In genomic region chr20:9070304-9070703, GRCh38 we compare ENCODE assay signal across 18 cellular contexts. TPM values are rescaled to one million over a fixed set of nuclear protein-coding genes. Genes with fewer than 3 reads are reported as not detected.
DNase-seq lines count a peak whose midpoint lies in the region; ATAC-seq and TF ChIP-seq lines count a peak whose summit lies in the region.
"Had no signal": no experiment of that assay in that cellular context is flagged by ENCODE, and none has a peak within 500 bp of the region (broad histone marks: within the 10 kb centered on the region; RNA-seq: fewer than 3 reads in every experiment).

No MANE protein-coding gene starts in this region.

- intact Hi-C loops in breast epithelium (cut with DNase I; ENCODE audit: low total_unique reads) (loop anchor here (10.0 kb wide), 1 partner anchor 276 kb away; no protein-coding TSS in a partner anchor), MCF 10A (cut with micrococcal nuclease) (no loop called here), stomach (cut with DNase I; ENCODE audit: low total_unique reads) (no loop called here)
- intact Hi-C loops in CD4-positive, alpha-beta memory T cell (cut with micrococcal nuclease) = no loop called here

- ATAC-seq in GM19463 (IDR thresholded peaks at IDR 0.05; ENCODE audit: unreplicated experiment) = no peak
- ATAC-seq: body of pancreas; effector memory CD8-positive, alpha-beta T cell had no signal

- H3K4me1 ChIP-seq in breast epithelium = no peaks in the 10 kb centered on the region
- peaks cover 5 to 65% (median 41%) of the 10 kb centered on the region in 4 donors for H3K4me1 ChIP-seq in stomach
- H3K4me1 ChIP-seq in CD4-positive, alpha-beta memory T cell (ENCODE audit: insufficient read depth, low read length) = no peaks in the 10 kb centered on the region

- WGBS in stomach, 5 donors = 33 to 60% (median 48%) methylated on average over 3 of the region's 3 CpGs

- H3K36me3 ChIP-seq in breast epithelium (no peaks in the 10 kb centered on the region), stomach (no peaks in the 10 kb centered on the region)
- H3K36me3 ChIP-seq in CD4-positive, alpha-beta memory T cell (ENCODE audit: insufficient read depth, low read length) = no peaks in the 10 kb centered on the region

- no peaks in the 10 kb centered on the region for H3K27me3 ChIP-seq in breast epithelium
- peaks cover 0 to 20% (median 15%) of the 10 kb centered on the region in 3 donors for H3K27me3 ChIP-seq in stomach
- H3K27me3 ChIP-seq in CD4-positive, alpha-beta memory T cell (ENCODE audit: insufficient read depth, low read length) = no peaks in the 10 kb centered on the region

- H3K36me3 Mint-ChIP-seq in MCF 10A (ENCODE audit: insufficient read depth, unreplicated experiment) (no peaks in the 10 kb centered on the region), glutamatergic neuron (ENCODE audit: unreplicated experiment) (no peaks in the 10 kb centered on the region)
- H3K36me3 Mint-ChIP-seq in CD4-positive, alpha-beta memory T cell = no peaks in the 10 kb centered on the region
- H3K36me3 Mint-ChIP-seq: activated naive CD4-positive, alpha-beta T cell treated with anti-CD3 and anti-CD28 coated beads, Interleukin-2, amount 10 ng/mL, durations not matched to agents 7 days and 5 days had no signal

- no peaks in the 10 kb centered on the region for H3K9me3 ChIP-seq in breast epithelium
- no peaks in the 10 kb centered on the region for H3K9me3 ChIP-seq in stomach
- no peaks in the 10 kb centered on the region for H3K9me3 ChIP-seq in CD4-positive, alpha-beta memory T cell (ENCODE audit: control insufficient read depth in 1 of 2, low read length in 2 of 2)
- H3K9me3 ChIP-seq: body of pancreas, Caco-2 had no signal

- TF ChIP-seq CTCF in breast epithelium (IDR thresholded peaks at IDR 0.05) (no peak), MCF 10A (IDR thresholded peaks at IDR 0.05; ENCODE audit: unreplicated experiment) (no peak), VCaP (conservative IDR thresholded peaks at IDR 0.05) (no peak), glutamatergic neuron (IDR thresholded peaks at IDR 0.05; ENCODE audit: partially characterized antibody, unreplicated experiment) (no peak), stomach (IDR thresholded peaks at IDR 0.05) (no peak)

- no TSS peak for BruUV-seq in MCF 10A (replicated peaks; lab: Mats Ljungman, UMichigan)

- H3K27ac Mint-ChIP-seq in MCF 10A (ENCODE audit: low read depth, unreplicated experiment) (no peak overlapping the region), glutamatergic neuron (ENCODE audit: unreplicated experiment) (no peak overlapping the region)
- no peak overlapping the region for H3K27ac Mint-ChIP-seq in CD4-positive, alpha-beta memory T cell
- H3K27ac Mint-ChIP-seq: activated naive CD4-positive, alpha-beta T cell treated with anti-CD3 and anti-CD28 coated beads, Interleukin-2, amount 10 ng/mL, durations not matched to agents 7 days and 5 days; effector memory CD8-positive, alpha-beta T cell; progenitor cell of endocrine pancreas had no signal

- H3K4me1 Mint-ChIP-seq in MCF 10A (ENCODE audit: insufficient read depth, unreplicated experiment) (peaks cover 6% of the 10 kb centered on the region), glutamatergic neuron (ENCODE audit: low read depth, unreplicated experiment) (peaks cover 27% of the 10 kb centered on the region)
- H3K4me1 Mint-ChIP-seq in CD4-positive, alpha-beta memory T cell = peaks cover 1 to 5% (median 3%) of the 10 kb centered on the region in 4 donors

- H3K9me3 Mint-ChIP-seq in MCF 10A (ENCODE audit: unreplicated experiment) = no peaks in the 10 kb centered on the region
- peaks cover 20% of the 10 kb centered on the region for H3K9me3 Mint-ChIP-seq in glutamatergic neuron (ENCODE audit: unreplicated experiment)
- peaks cover 0 to 15% (median 2%) of the 10 kb centered on the region in 8 donors for H3K9me3 Mint-ChIP-seq in CD4-positive, alpha-beta memory T cell
- H3K9me3 Mint-ChIP-seq: activated naive CD4-positive, alpha-beta T cell treated with anti-CD3 and anti-CD28 coated beads, Interleukin-2, amount 10 ng/mL, durations not matched to agents 7 days and 5 days had no signal

- H3K4me3 Mint-ChIP-seq in MCF 10A (ENCODE audit: unreplicated experiment) (no peak overlapping the region), glutamatergic neuron (ENCODE audit: unreplicated experiment) (peak overlapping the region; percentile 94)
- no peak overlapping the region for H3K4me3 Mint-ChIP-seq in CD4-positive, alpha-beta memory T cell
- H3K4me3 Mint-ChIP-seq: activated naive CD4-positive, alpha-beta T cell treated with anti-CD3 and anti-CD28 coated beads, Interleukin-2, amount 10 ng/mL, durations not matched to agents 7 days and 5 days; effector memory CD8-positive, alpha-beta T cell had no signal

- H3K4me3 ChIP-seq in breast epithelium = peak overlapping the region in 2 of 3 donors; percentile 59 to 84
- peak overlapping the region in 3 of 4 donors; percentile 4 to 79 (median 67) for H3K4me3 ChIP-seq in stomach
- no peak overlapping the region for H3K4me3 ChIP-seq in CD4-positive, alpha-beta memory T cell (ENCODE audit: low read length in 2 of 2)
- H3K4me3 ChIP-seq: body of pancreas had no signal

- no peak for DNase-seq in breast epithelium (ENCODE audit: low spot score in 2 of 2)
- DNase-seq in MCF 10A (ENCODE audit: unreplicated experiment) = no peak
- DNase-seq in glutamatergic neuron = no peak
- DNase-seq in stomach = no peak
- no peak for DNase-seq in CD4-positive, alpha-beta memory T cell
- no peak for DNase-seq in DMS79 (lab: John Stamatoyannopoulos, UW)
- DNase-seq: activated CD8-positive, alpha-beta memory T cell treated with anti-CD3 and anti-CD28 coated beads, Interleukin-2, amount 50 U/mL, for 4 hours; activated naive CD4-positive, alpha-beta T cell treated with anti-CD3 and anti-CD28 coated beads, Interleukin-2, amount 10 ng/mL, durations not matched to agents 7 days and 5 days; body of pancreas; Caco-2; effector memory CD8-positive, alpha-beta T cell; NCI-H2029; substantia nigra had no signal

- POLR2A ChIA-PET in MCF 10A (lab: Yijun Ruan, JAX) = interaction anchor here (0.9 to 1.1 kb wide), 2 partner anchors 10 to 1007 kb away, joined by 3 read pairs; no protein-coding TSS in a partner anchor
- POLR2A ChIA-PET in CD4-positive, alpha-beta memory T cell (lab: Charles Lee; ENCODE audit: partially characterized antibody) = no interaction called here

- H3K27ac ChIP-seq in breast epithelium (no peak overlapping the region), VCaP (peak overlapping the region; percentile 97), stomach (peak overlapping the region in 4 of 5 donors; percentile 85 to 94 (median 88))
- no peak overlapping the region for H3K27ac ChIP-seq in CD4-positive, alpha-beta memory T cell (ENCODE audit: low read depth, low read length)
- H3K27ac ChIP-seq: body of pancreas, RWPE1 had no signal

- CTCF ChIA-PET in MCF 10A (lab: Yijun Ruan, JAX) = interaction anchor here (0.5 to 1.5 kb wide), 7 partner anchors 10 to 317 kb away, joined by 3 to 10 read pairs (median 3); no protein-coding TSS in a partner anchor
- CTCF ChIA-PET in CD4-positive, alpha-beta memory T cell (lab: Charles Lee; ENCODE audit: partially characterized antibody) = no interaction called here

- H3K27me3 Mint-ChIP-seq in MCF 10A (ENCODE audit: insufficient read depth, unreplicated experiment) (no peaks in the 10 kb centered on the region), glutamatergic neuron (ENCODE audit: unreplicated experiment) (no peaks in the 10 kb centered on the region)
- peaks cover 7 to 12% of the 10 kb centered on the region in 2 donors for H3K27me3 Mint-ChIP-seq in CD4-positive, alpha-beta memory T cell

- TF ChIP-seq EP300 in stomach (IDR thresholded peaks at IDR 0.05) = no peak

- TF ChIP-seq POLR2A in breast epithelium (IDR thresholded peaks at IDR 0.05) (no peak), stomach (IDR thresholded peaks at IDR 0.05) (no peak)

RNA-seq across cellular contexts. Expression of gene PLCB4, which starts 1.4 kb away (rescaled TPM):
- total RNA-seq in breast epithelium (10 to 100 TPM in 2 of 3 donors, 1 to 10 TPM in 1; 9.4 to 17.7 (median 13.0) TPM), MCF 10A (2022) (0.22 and 0.91 TPM in 2 replicates), glutamatergic neuron (ENCODE audit: unreplicated experiment) (28.9 TPM), stomach (10 to 100 TPM; 22.2 to 29.4 (median 23.2) TPM)
- polyA plus RNA-seq in stomach = 1 to 10 TPM; 5.3 to 8.2 (median 5.4) TPM
- total RNA-seq in CD4-positive, alpha-beta memory T cell = not detected
- not detected for polyA plus RNA-seq in CD4-positive, alpha-beta memory T cell
- total RNA-seq: T-helper 2 cell treated with Interferon-gamma antibody and Interleukin-4, amounts not matched to agents 100 ng/mL and 5 ng/mL, for 36 hours had no signal

Comparison
In these comparisons a context has a peak if more than half of its experiments do, and no peak if none do; other contexts are left out.
1. H3K27ac ChIP-seq: peak in VCaP (single experiment) and stomach (4 of 5); none in breast epithelium (0 of 2) and CD4-positive, alpha-beta memory T cell (single experiment).
2. H3K4me3 ChIP-seq: peak in breast epithelium (2 of 3) and stomach (3 of 4); none in CD4-positive, alpha-beta memory T cell (0 of 2).